1 cellular context compared by ENCODE assay signal in the genomic region with DNA sequence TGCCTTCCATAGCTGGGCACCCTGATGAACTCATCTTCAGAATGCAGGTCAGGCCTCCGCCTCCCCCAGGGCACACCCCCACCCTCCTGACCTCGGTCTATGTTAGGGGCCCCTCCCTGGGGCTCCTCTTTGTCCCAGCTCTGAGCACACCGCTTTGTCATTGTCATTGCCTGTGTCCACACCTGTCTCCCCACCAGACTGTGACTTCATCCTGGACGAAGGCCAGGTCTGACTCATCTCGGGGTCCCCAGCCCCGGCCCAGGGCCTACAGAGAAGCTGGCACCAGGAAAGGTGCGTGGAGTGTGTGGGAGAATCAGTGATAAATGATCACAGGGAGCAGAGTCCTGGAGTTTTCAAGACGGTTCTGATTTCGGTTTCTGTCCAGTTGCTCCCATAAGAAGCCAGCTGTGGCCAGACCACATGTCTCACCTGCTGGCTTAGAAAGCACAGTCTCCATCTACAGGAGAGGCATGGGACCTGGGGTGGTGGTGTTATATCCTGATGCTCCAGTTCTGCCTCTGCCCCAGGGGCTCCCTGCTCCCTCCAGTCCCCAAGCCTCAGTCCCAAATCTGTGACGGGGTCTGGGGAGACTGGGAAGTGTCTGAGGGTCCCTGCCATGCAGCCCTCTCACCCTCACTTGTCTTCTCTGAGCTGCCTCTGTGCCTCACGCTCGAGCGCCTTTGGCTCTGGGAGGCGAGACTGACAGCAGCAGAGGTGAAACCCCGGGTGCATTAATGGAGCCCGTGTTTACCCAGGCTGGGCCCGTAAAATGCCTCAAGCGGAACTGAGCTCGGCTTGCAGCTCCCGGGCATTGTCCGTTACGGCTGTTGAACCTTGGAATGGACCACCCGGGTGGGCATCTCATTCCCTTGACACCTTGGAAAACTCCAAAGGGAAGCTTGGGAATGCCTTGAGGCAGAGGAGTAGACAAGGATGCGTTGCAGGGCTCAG.
TF ChIP-seq lines count a peak whose summit lies in the region.

No MANE protein-coding gene starts in this region.

TF ChIP-seq in HepG2, 621 proteins besides CTCF, POLR2A, EP300 and RAD21 (continued from another document):
- TF ChIP-seq ZNF10 (CRISPR knock-in tag; IDR thresholded peaks at IDR 0.05; ENCODE audit: borderline replicate concordance, low read depth) (no peak), ZNF563 (CRISPR knock-in tag; IDR thresholded peaks at IDR 0.05) (peak; percentile 87), FOSL1 (CRISPR knock-in tag; IDR thresholded peaks at IDR 0.05; ENCODE audit: borderline replicate concordance) (0 out of 2 replicates have a peak, but pooled peaks have one; percentile 23), SOX5 (CRISPR knock-in tag; IDR thresholded peaks at IDR 0.05; ENCODE audit: borderline replicate concordance) (peak; percentile 34; the same call in 1 of the 2 replicates), SOX13 (IDR thresholded peaks at IDR 0.05) (no peak), SOX13 (CRISPR knock-in tag; conservative IDR thresholded peaks at IDR 0.05 in 1 of 2, IDR thresholded peaks at IDR 0.05 in 1 of 2) (peak in 1 of 2 experiments; percentile 46; a peak in 1 of 4 replicates), ZFYVE20 (CRISPR knock-in tag; IDR thresholded peaks at IDR 0.05; ENCODE audit: borderline replicate concordance, low read depth) (no peak)
TF ChIP-seq in HepG2: peak in this region for 7.
